Comparison of ENCODE assay signal across 16 cellular contexts in genomic region chrX:14412686-14413085, GRCh38.
DNase-seq lines count a peak whose midpoint lies in the region; ATAC-seq and TF ChIP-seq lines count a peak whose summit lies in the region.
"Had no signal": no experiment of that assay in that cellular context is flagged by ENCODE, and none has a peak within 500 bp of the region (broad histone marks: within the 10 kb centered on the region; RNA-seq: fewer than 3 reads in every experiment).

No MANE protein-coding gene starts in this region.

- BruUV-seq in mammary epithelial cell (replicated peaks; lab: Mats Ljungman, UMichigan), result no TSS peak
- no TSS peak for BruUV-seq in PC-3 (replicated peaks; lab: Mats Ljungman, UMichigan)

- POLR2A ChIA-PET in PC-3 (lab: Charles Lee; ENCODE audit: unreplicated experiment), result interaction anchor here (0.6 kb wide), 1 partner anchor 184 kb away, joined by 7 read pairs; no protein-coding TSS in a partner anchor

- H3F3A ChIP-seq in PC-3 (ENCODE audit: low read length, unreplicated experiment), result no peaks in the 10 kb centered on the region

- no peaks in the 10 kb centered on the region for H4K20me1 ChIP-seq in mammary epithelial cell (ENCODE audit: insufficient read depth, low read length)
- H4K20me1 ChIP-seq in PC-3 (ENCODE audit: low read length), result no peaks in the 10 kb centered on the region

- H3K27ac ChIP-seq in mammary epithelial cell (ENCODE audit: insufficient read depth, low read depth, low read length) (no peak overlapping the region), PC-3 (ENCODE audit: low read length) (no peak overlapping the region)

- TF ChIP-seq CTCF in mammary epithelial cell (conservative IDR thresholded peaks at IDR 0.05 in 1 of 2, IDR thresholded peaks at IDR 0.05 in 1 of 2; ENCODE audit: extremely low read depth in 1 of 2, insufficient read depth in 1 of 2, low read depth in 1 of 2, low read length in 2 of 2) (no peak), fibroblast of mammary gland (conservative IDR thresholded peaks at IDR 0.05; ENCODE audit: control insufficient read depth, insufficient read depth, low read depth, low read length) (no peak), PC-3 (conservative IDR thresholded peaks at IDR 0.05; ENCODE audit: low read depth, low read length) (no peak)

- WGBS in mammary epithelial cell (ENCODE audit: low coverage, missing lambda C conversion rate), result 70% methylated on average over 1 of the region's 1 CpG

- no peaks in the 10 kb centered on the region for H3K9me3 ChIP-seq in mammary epithelial cell (replicated peaks; ENCODE audit: insufficient read depth, low read length)
- H3K9me3 ChIP-seq in PC-3 (ENCODE audit: low read length), result no peaks in the 10 kb centered on the region
- H3K9me3 ChIP-seq: HAP-1 had no signal

- H3K4me2 ChIP-seq in mammary epithelial cell (ENCODE audit: insufficient read depth, low read depth, low read length) (no peak overlapping the region), PC-3 (ENCODE audit: low read length) (no peak overlapping the region)

- H3K4me1 ChIP-seq in mammary epithelial cell (ENCODE audit: insufficient read depth, low read length) (peaks cover 7% of the 10 kb centered on the region), PC-3 (ENCODE audit: insufficient read depth, low read length) (peaks cover 6% of the 10 kb centered on the region)
- H3K4me1 ChIP-seq: HAP-1 had no signal

- H3K79me2 ChIP-seq in mammary epithelial cell (ENCODE audit: insufficient read depth, low read length) (no peaks in the 10 kb centered on the region), PC-3 (ENCODE audit: low read length) (no peaks in the 10 kb centered on the region)

- peak; percentile 4 for DNase-seq in M059J (ENCODE audit: low read depth)
- peak; percentile 35 for DNase-seq in mammary epithelial cell
- peak; percentile 11 for DNase-seq in fibroblast of mammary gland (ENCODE audit: low read depth)
- DNase-seq in activated CD4-positive, CD25-positive, alpha-beta regulatory T cell treated with anti-CD3 and anti-CD28 coated beads, Interleukin-2, amount 50 U/mL, for 72 hours, result no peak
- DNase-seq in cerebellum (ENCODE audit: low spot score), result no peak
- DNase-seq in PC-3, result no peak
- DNase-seq: C1 segment of cervical spinal cord; Calu3; CD4-positive, alpha-beta memory T cell; COR-L47; DMS53; DMS79 treated with DMSO at 0.1 percent for 48 hours; GF-D8; GOT3; HFFc6 had no signal

- no peaks in the 10 kb centered on the region for H3K9me2 ChIP-seq in PC-3 (replicated peaks; ENCODE audit: low read length)

- H3K36me3 ChIP-seq in mammary epithelial cell (ENCODE audit: insufficient read depth, low read length) (no peaks in the 10 kb centered on the region), PC-3 (ENCODE audit: low read depth, low read length) (no peaks in the 10 kb centered on the region)
- H3K36me3 ChIP-seq: HAP-1 had no signal

- H3K4me3 ChIP-seq in mammary epithelial cell (replicated peaks in 1 of 3; ENCODE audit: insufficient read depth in 1 of 3, low read depth in 2 of 3, low read length in 3 of 3), result no peak overlapping the region
- no peak overlapping the region for H3K4me3 ChIP-seq in fibroblast of mammary gland (ENCODE audit: control insufficient read depth, low read depth, low read length)
- no peak overlapping the region for H3K4me3 ChIP-seq in PC-3 (ENCODE audit: low read length)
- H3K4me3 ChIP-seq: HAP-1 had no signal

- in situ Hi-C loops in mammary epithelial cell (cut with MboI; ENCODE audit: low sequenced_read_pairs in 2 of 2), result no loop called here

- intact Hi-C loops in mammary epithelial cell (cut with micrococcal nuclease), result no loop called here
- intact Hi-C loops in PC-3 (cut with micrococcal nuclease), result no loop called here

- dilution Hi-C loops in mammary epithelial cell (cut with HindIII; ENCODE audit: low sequenced_read_pairs), result no loop called here

- H3K9ac ChIP-seq in mammary epithelial cell (ENCODE audit: insufficient read depth, low read length) (no peak overlapping the region), PC-3 (ENCODE audit: low read length) (no peak overlapping the region)

- H2AFZ ChIP-seq in mammary epithelial cell (ENCODE audit: low read depth, low read length) (no peak overlapping the region), PC-3 (ENCODE audit: low read length) (no peak overlapping the region)

- CTCF ChIA-PET in mammary epithelial cell (lab: Charles Lee; ENCODE audit: low non-redundant PET) (no interaction called here), PC-3 (lab: Charles Lee) (no interaction called here)

- no peak for ATAC-seq in PC-3

- H3K27me3 ChIP-seq in mammary epithelial cell (ENCODE audit: insufficient read depth, low read length) (no peaks in the 10 kb centered on the region), PC-3 (ENCODE audit: low read length) (no peaks in the 10 kb centered on the region)

Comparison
In these comparisons a context has a peak if more than half of its experiments do, and no peak if none do; other contexts are left out.
1. DNase-seq: peak in M059J (single experiment), mammary epithelial cell (single experiment) and fibroblast of mammary gland (single experiment); none in activated CD4-positive, CD25-positive, alpha-beta regulatory T cell treated with anti-CD3 and anti-CD28 coated beads, Interleukin-2, amount 50 U/mL, for 72 hours (single experiment), cerebellum (single experiment) and PC-3 (single experiment).